28 cellular contexts compared by ENCODE assay signal in genomic region chr9:91012933-91013841, GRCh38.
DNase-seq lines count a peak whose midpoint lies in the region; ATAC-seq lines count a peak whose summit lies in the region.
"Had no signal": no experiment of that assay in that cellular context is flagged by ENCODE, and none has a peak within 500 bp of the region (broad histone marks: within the 10 kb centered on the region; RNA-seq: fewer than 3 reads in every experiment).

No MANE protein-coding gene starts in this region.

- H3K36me3 ChIP-seq in aorta (ENCODE audit: control insufficient read depth in 1 of 2, insufficient read depth in 2 of 2, low read length in 1 of 2): no peaks in the 10 kb centered on the region
- H3K36me3 ChIP-seq: BE2C had no signal

- intact Hi-C loops in activated CD4-positive, alpha-beta T cell treated with anti-CD3 and anti-CD28 coated beads, Interleukin-2, amount 10 ng/mL, durations not matched to agents 24 days and 14 days (cut with micrococcal nuclease): no loop called here
- intact Hi-C loops in aorta (cut with DNase I): no loop called here

- peaks cover 3% of the 10 kb centered on the region for H3K36me3 Mint-ChIP-seq in activated CD4-positive, alpha-beta T cell treated with anti-CD3 and anti-CD28 coated beads, Interleukin-2, amount 10 ng/mL, durations not matched to agents 24 days and 14 days (ENCODE audit: low read depth)
- peaks cover 22% of the 10 kb centered on the region for H3K36me3 Mint-ChIP-seq in T-helper 2 cell treated with Interferon-gamma antibody and Interleukin-4, amounts not matched to agents 5 μg/mL and 100 μg/mL, for 36 hours (ENCODE audit: low read depth)
- H3K36me3 Mint-ChIP-seq: CD14-positive monocyte had no signal

- no peaks in the 10 kb centered on the region for H3K4me1 ChIP-seq in aorta (ENCODE audit: control insufficient read depth in 1 of 2, insufficient read depth in 2 of 2, low read length in 2 of 2)
- H3K4me1 ChIP-seq: BE2C had no signal

- H3K4me3 Mint-ChIP-seq in activated CD4-positive, alpha-beta T cell treated with anti-CD3 and anti-CD28 coated beads, Interleukin-2, amount 10 ng/mL, durations not matched to agents 24 days and 14 days: no peak overlapping the region
- H3K4me3 Mint-ChIP-seq in T-helper 2 cell treated with Interferon-gamma antibody and Interleukin-4, amounts not matched to agents 5 μg/mL and 100 μg/mL, for 36 hours: no peak overlapping the region
- H3K4me3 Mint-ChIP-seq: CD14-positive monocyte had no signal

- H3K9me3 Mint-ChIP-seq in activated CD4-positive, alpha-beta T cell treated with anti-CD3 and anti-CD28 coated beads, Interleukin-2, amount 10 ng/mL, durations not matched to agents 24 days and 14 days: peaks cover 15% of the 10 kb centered on the region
- peaks cover 23% of the 10 kb centered on the region for H3K9me3 Mint-ChIP-seq in T-helper 2 cell treated with Interferon-gamma antibody and Interleukin-4, amounts not matched to agents 5 μg/mL and 100 μg/mL, for 36 hours

- 94 to 97% methylated on average over 6 of the region's 6 CpGs for WGBS in aorta, 2 donors

- ATAC-seq in stimulated activated naive CD8-positive, alpha-beta T cell treated with anti-CD3 and anti-CD28 coated beads, Interleukin-15, Interleukin-2, amounts not matched to agents 100 U/mL and 50 U/mL, for 24 hours: peak; percentile 46
- ATAC-seq in GM18517 (IDR thresholded peaks at IDR 0.05; ENCODE audit: unreplicated experiment) (no peak), aorta (ENCODE audit: low FRiP score) (no peak)
- ATAC-seq: GM12878, HCT116 had no signal

- H3K27me3 Mint-ChIP-seq in activated CD4-positive, alpha-beta T cell treated with anti-CD3 and anti-CD28 coated beads, Interleukin-2, amount 10 ng/mL, durations not matched to agents 24 days and 14 days: peaks cover 6% of the 10 kb centered on the region
- H3K27me3 Mint-ChIP-seq in T-helper 2 cell treated with Interferon-gamma antibody and Interleukin-4, amounts not matched to agents 5 μg/mL and 100 μg/mL, for 36 hours (ENCODE audit: low read depth): no peaks in the 10 kb centered on the region

- peak overlapping the region; percentile 23 for H3K27ac Mint-ChIP-seq in activated CD4-positive, alpha-beta T cell treated with anti-CD3 and anti-CD28 coated beads, Interleukin-2, amount 10 ng/mL, durations not matched to agents 24 days and 14 days
- peak overlapping the region; percentile 13 for H3K27ac Mint-ChIP-seq in T-helper 2 cell treated with Interferon-gamma antibody and Interleukin-4, amounts not matched to agents 5 μg/mL and 100 μg/mL, for 36 hours
- H3K27ac Mint-ChIP-seq: CD8-positive, alpha-beta memory T cell; IgD-negative memory B cell had no signal

- no peaks in the 10 kb centered on the region for H3K27me3 ChIP-seq in aorta (ENCODE audit: control insufficient read depth in 1 of 2, insufficient read depth in 2 of 2, low read length in 1 of 2)
- H3K27me3 ChIP-seq: BE2C had no signal

- H3K27ac ChIP-seq in aorta (ENCODE audit: low read depth in 1 of 2, low read length in 2 of 2): no peak overlapping the region
- H3K27ac ChIP-seq: KMS-11 had no signal

- H3K4me1 Mint-ChIP-seq in activated CD4-positive, alpha-beta T cell treated with anti-CD3 and anti-CD28 coated beads, Interleukin-2, amount 10 ng/mL, durations not matched to agents 24 days and 14 days: peaks cover 3% of the 10 kb centered on the region
- peaks cover 14% of the 10 kb centered on the region for H3K4me1 Mint-ChIP-seq in T-helper 2 cell treated with Interferon-gamma antibody and Interleukin-4, amounts not matched to agents 5 μg/mL and 100 μg/mL, for 36 hours (ENCODE audit: low read depth)
- H3K4me1 Mint-ChIP-seq: CD14-positive monocyte; CD8-positive, alpha-beta memory T cell had no signal

- H3K4me3 ChIP-seq in aorta (ENCODE audit: low read length in 2 of 2): no peak overlapping the region
- H3K4me3 ChIP-seq: GM12878 had no signal

- no peak for DNase-seq in activated CD4-positive, alpha-beta T cell treated with anti-CD3 and anti-CD28 coated beads, Interleukin-2, amount 10 ng/mL, durations not matched to agents 24 days and 14 days
- no peak for DNase-seq in activated CD4-positive, alpha-beta T cell treated with anti-CD3 and anti-CD28 coated beads for 48 hours
- no peak for DNase-seq in T-helper 2 cell treated with Interferon-gamma antibody and Interleukin-4, amounts not matched to agents 5 μg/mL and 100 μg/mL, for 36 hours (ENCODE audit: low spot score)
- DNase-seq in amniotic epithelial cell (ENCODE audit: low read depth): peak; percentile 36
- DNase-seq in stimulated activated naive CD8-positive, alpha-beta T cell treated with anti-CD3 and anti-CD28 coated beads, Interleukin-15, Interleukin-2, amounts not matched to agents 100 U/mL and 50 U/mL, for 24 hours: no peak
- no peak for DNase-seq in aorta
- DNase-seq: 8988T; ACHN; BE2C; CD8-positive, alpha-beta memory T cell; DMS 273 treated with DMSO at 0.1 percent for 48 hours; DMS79; EL; GDM1; NCI-H1092; NCI-H1417 treated with DMSO at 0.1 percent for 48 hours; NCI-H1694 treated with DMSO at 0.1 percent for 48 hours; NCI-H2081 treated with DMSO at 0.1 percent for 48 hours; NCI-H2171; NCI-H524; NCI-H748 treated with DMSO at 0.1 percent for 48 hours; SIG-M5 had no signal

- peaks cover 4% of the 10 kb centered on the region for H3K9me3 ChIP-seq in aorta (ENCODE audit: control insufficient read depth, low read length)
- H3K9me3 ChIP-seq: BE2C had no signal
